Comparison of ENCODE assay signal across 9 cellular contexts in the genomic region with DNA sequence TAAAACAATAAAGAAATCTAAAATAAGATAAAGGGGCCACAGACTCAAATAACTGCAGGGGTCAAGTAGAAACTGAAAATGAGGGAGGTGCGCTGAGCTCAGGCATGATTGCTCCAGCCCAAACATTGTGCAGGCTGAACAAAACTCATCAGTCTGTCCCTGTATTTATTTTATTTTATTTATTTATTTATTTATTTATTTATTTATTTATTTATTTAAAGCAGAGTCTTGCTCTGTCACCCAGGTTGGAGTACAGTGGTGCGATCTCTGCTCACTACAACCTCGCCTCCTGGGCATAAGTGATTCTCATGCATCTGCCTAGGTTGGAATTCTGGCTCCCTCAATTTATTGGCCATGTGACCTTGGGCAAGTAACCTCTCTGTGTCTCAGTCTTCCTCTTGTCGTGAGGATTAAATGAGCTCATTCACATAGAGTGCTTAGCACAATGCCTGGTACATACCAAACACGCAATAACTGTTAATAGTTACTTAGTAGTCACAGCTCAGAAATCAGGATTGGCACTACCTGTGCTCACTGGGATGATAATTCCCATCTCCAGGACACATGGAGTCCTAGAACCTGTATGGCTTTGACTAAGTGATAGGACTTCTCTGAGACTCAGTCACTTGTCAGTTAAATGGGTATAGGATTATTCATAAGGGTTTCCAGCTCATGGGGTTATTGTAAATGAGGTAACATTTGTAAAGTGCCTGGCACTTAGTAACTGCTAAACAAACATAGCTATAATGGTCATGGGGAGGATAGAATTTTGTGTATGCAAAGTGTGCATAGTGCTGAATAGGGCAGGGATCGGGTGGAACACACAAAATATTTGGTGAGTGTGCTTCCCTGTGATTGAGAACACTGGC. TPM values are rescaled to one million over a fixed set of nuclear protein-coding genes. Genes with fewer than 3 reads are reported as not detected.
DNase-seq lines count a peak whose midpoint lies in the region; ATAC-seq and TF ChIP-seq lines count a peak whose summit lies in the region.
"Had no signal": no experiment of that assay in that cellular context is flagged by ENCODE, and none has a peak within 500 bp of the region (broad histone marks: within the 10 kb centered on the region; RNA-seq: fewer than 3 reads in every experiment).

No MANE protein-coding gene starts in this region.

- no peak for DNase-seq in activated naive CD4-positive, alpha-beta T cell treated with Interleukin-2 at 50 U/mL for 16 hours
- DNase-seq in immature natural killer cell: no peak
- DNase-seq in type B pancreatic cell (ENCODE audit: extremely low spot score, unreplicated experiment): no peak
- DNase-seq in NCI-H1105 treated with DMSO at 0.1 percent for 48 hours (lab: John Stamatoyannopoulos, UW): no peak
- DNase-seq: activated gamma-delta T cell treated with Interleukin-2 at 50 U/mL for 16 hours had no signal

- peaks cover 9% of the 10 kb centered on the region for H3K27me3 Mint-ChIP-seq in activated naive CD4-positive, alpha-beta T cell treated with anti-CD3 and anti-CD28 coated beads, Interleukin-2, amount 50 U/mL, for 24 hours
- peaks cover 15% of the 10 kb centered on the region for H3K27me3 Mint-ChIP-seq in activated T-helper 17 cell treated with anti-CD3 and anti-CD28 coated beads, Interleukin-2, amount 50 U/mL, for 72 hours
- H3K27me3 Mint-ChIP-seq in immature natural killer cell (ENCODE audit: low read depth in 3 of 3): peaks cover 7 to 25% (median 14%) of the 10 kb centered on the region in 3 donors
- H3K27me3 Mint-ChIP-seq in type B pancreatic cell: peaks cover 32% of the 10 kb centered on the region

- H3K27ac Mint-ChIP-seq in activated naive CD4-positive, alpha-beta T cell treated with anti-CD3 and anti-CD28 coated beads, Interleukin-2, amount 50 U/mL, for 24 hours: peak overlapping the region; percentile 87
- H3K27ac Mint-ChIP-seq in activated T-helper 17 cell treated with anti-CD3 and anti-CD28 coated beads, Interleukin-2, amount 50 U/mL, for 72 hours: peak overlapping the region; percentile 79
- no peak overlapping the region for H3K27ac Mint-ChIP-seq in immature natural killer cell
- peak overlapping the region; percentile 52 for H3K27ac Mint-ChIP-seq in type B pancreatic cell

- peaks cover 16% of the 10 kb centered on the region for H3K4me1 Mint-ChIP-seq in activated naive CD4-positive, alpha-beta T cell treated with anti-CD3 and anti-CD28 coated beads, Interleukin-2, amount 50 U/mL, for 24 hours
- H3K4me1 Mint-ChIP-seq in activated T-helper 17 cell treated with anti-CD3 and anti-CD28 coated beads, Interleukin-2, amount 50 U/mL, for 72 hours: peaks cover 5% of the 10 kb centered on the region
- H3K4me1 Mint-ChIP-seq in immature natural killer cell (peaks cover 8 to 9% of the 10 kb centered on the region in 2 donors), type B pancreatic cell (ENCODE audit: unreplicated experiment) (peaks cover 11% of the 10 kb centered on the region)

- ATAC-seq in activated T-helper 17 cell treated with anti-CD3 and anti-CD28 coated beads, Interleukin-2, amount 50 U/mL, for 72 hours (replicated peaks): peak; percentile 54
- ATAC-seq in HG03045 (IDR thresholded peaks at IDR 0.05; ENCODE audit: unreplicated experiment) (no peak), GM18868 (IDR thresholded peaks at IDR 0.05; ENCODE audit: unreplicated experiment) (no peak)

- no peaks in the 10 kb centered on the region for H3K36me3 Mint-ChIP-seq in activated naive CD4-positive, alpha-beta T cell treated with anti-CD3 and anti-CD28 coated beads, Interleukin-2, amount 50 U/mL, for 24 hours
- no peaks in the 10 kb centered on the region for H3K36me3 Mint-ChIP-seq in activated T-helper 17 cell treated with anti-CD3 and anti-CD28 coated beads, Interleukin-2, amount 50 U/mL, for 72 hours (ENCODE audit: low read depth)
- H3K36me3 Mint-ChIP-seq in immature natural killer cell (peaks cover 0 to 4% (median 0%) of the 10 kb centered on the region in 3 donors), type B pancreatic cell (no peaks in the 10 kb centered on the region)

- H3K9me3 Mint-ChIP-seq in activated naive CD4-positive, alpha-beta T cell treated with anti-CD3 and anti-CD28 coated beads, Interleukin-2, amount 50 U/mL, for 24 hours: no peaks in the 10 kb centered on the region
- no peaks in the 10 kb centered on the region for H3K9me3 Mint-ChIP-seq in activated T-helper 17 cell treated with anti-CD3 and anti-CD28 coated beads, Interleukin-2, amount 50 U/mL, for 72 hours
- H3K9me3 Mint-ChIP-seq in immature natural killer cell (no peaks in the 10 kb centered on the region), type B pancreatic cell (no peaks in the 10 kb centered on the region)

- TF ChIP-seq CTCF in type B pancreatic cell (conservative IDR thresholded peaks at IDR 0.05): no peak

- peak overlapping the region; percentile 82 for H3K4me3 Mint-ChIP-seq in activated naive CD4-positive, alpha-beta T cell treated with anti-CD3 and anti-CD28 coated beads, Interleukin-2, amount 50 U/mL, for 24 hours
- peak overlapping the region; percentile 79 for H3K4me3 Mint-ChIP-seq in activated T-helper 17 cell treated with anti-CD3 and anti-CD28 coated beads, Interleukin-2, amount 50 U/mL, for 72 hours
- H3K4me3 Mint-ChIP-seq in immature natural killer cell (peak overlapping the region; percentile 51 to 81 (median 65)), type B pancreatic cell (peak overlapping the region; percentile 90)

RNA-seq across cellular contexts. Expression of gene SPEG, which starts 6.0 kb away (rescaled TPM):
- total RNA-seq in activated T-helper 17 cell treated with anti-CD3 and anti-CD28 coated beads, Interleukin-2, amount 50 U/mL, for 72 hours: 1 to 10 TPM in 1 of 2 donors, under 1 TPM in 1; 0.79 to 1.7 TPM
- polyA plus RNA-seq in immature natural killer cell: not detected
- total RNA-seq in type B pancreatic cell (ENCODE audit: low replicate concordance): 11.5 and 49.4 TPM in 2 replicates

RNA-seq across cellular contexts. Expression of gene DES, which starts 22.4 kb away (rescaled TPM):
- not detected for total RNA-seq in activated T-helper 17 cell treated with anti-CD3 and anti-CD28 coated beads, Interleukin-2, amount 50 U/mL, for 72 hours
- not detected for polyA plus RNA-seq in immature natural killer cell
- total RNA-seq in type B pancreatic cell (ENCODE audit: low replicate concordance): 1.4 and 9.3 TPM in 2 replicates

RNA-seq across cellular contexts. Expression of gene DNPEP, which starts 52.9 kb away (rescaled TPM):
- total RNA-seq in activated T-helper 17 cell treated with anti-CD3 and anti-CD28 coated beads, Interleukin-2, amount 50 U/mL, for 72 hours: 10 to 100 TPM; 80.9 to 99.6 TPM
- polyA plus RNA-seq in immature natural killer cell: 10 to 100 TPM; 77.4 to 97.9 (median 78.9) TPM
- total RNA-seq in type B pancreatic cell (ENCODE audit: low replicate concordance): 54.1 and 56.1 TPM in 2 replicates

RNA-seq across cellular contexts. Expression of gene GMPPA, which starts 58.1 kb away (rescaled TPM):
- total RNA-seq in activated T-helper 17 cell treated with anti-CD3 and anti-CD28 coated beads, Interleukin-2, amount 50 U/mL, for 72 hours: 10 to 100 TPM; 31.7 to 36.3 TPM
- polyA plus RNA-seq in immature natural killer cell: 10 to 100 TPM; 21.4 to 40.9 (median 37.1) TPM
- 34.4 and 48.8 TPM in 2 replicates for total RNA-seq in type B pancreatic cell (ENCODE audit: low replicate concordance)

Comparison
In these comparisons a context has a peak if more than half of its experiments do, and no peak if none do; other contexts are left out.
1. H3K27ac Mint-ChIP-seq: peak in activated naive CD4-positive, alpha-beta T cell treated with anti-CD3 and anti-CD28 coated beads, Interleukin-2, amount 50 U/mL, for 24 hours (single experiment), activated T-helper 17 cell treated with anti-CD3 and anti-CD28 coated beads, Interleukin-2, amount 50 U/mL, for 72 hours (single experiment) and type B pancreatic cell (single experiment); none in immature natural killer cell (0 of 6).
2. Peak in every context shown above with its lines, with median percentiles within 50 percentile points of each other: H3K4me3 Mint-ChIP-seq.